ENCODE assay signal across 5 cellular contexts in the genomic region with DNA sequence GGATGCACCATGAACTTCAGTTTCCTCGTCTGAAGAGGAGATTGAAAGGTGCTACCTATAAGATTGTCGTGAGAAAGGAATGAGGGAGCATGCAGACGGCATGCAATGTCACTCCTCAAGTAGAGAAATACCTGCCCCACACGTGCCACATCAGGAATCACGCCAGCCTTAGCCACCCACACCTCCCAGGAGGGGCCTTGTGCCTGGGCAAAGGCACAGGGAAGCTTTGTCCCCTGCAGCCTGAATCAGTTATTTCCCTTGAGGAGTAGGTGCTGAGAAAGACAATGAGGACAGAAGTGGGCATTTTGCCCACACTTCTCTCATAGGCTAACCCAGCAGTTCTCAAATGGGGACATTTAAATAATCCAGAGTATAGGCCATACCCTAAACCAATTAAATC. TPM values are rescaled to one million over a fixed set of nuclear protein-coding genes. Genes with fewer than 3 reads are reported as not detected.
"Had no signal": no experiment of that assay in that cellular context is flagged by ENCODE, and none has a peak within 500 bp of the region (broad histone marks: within the 10 kb centered on the region; RNA-seq: fewer than 3 reads in every experiment).

No MANE protein-coding gene starts in this region.

- H3K27ac Mint-ChIP-seq: HFFc6, IgD-negative memory B cell had no signal

- H3K4me3 Mint-ChIP-seq: HFFc6, IgD-negative memory B cell had no signal

- DNase-seq: GM23248, GOT3, H7, HFFc6 had no signal

- H3K9me3 Mint-ChIP-seq: IgD-negative memory B cell had no signal

RNA-seq across cellular contexts. Expression of a gene that starts 31.0 kb away (rescaled TPM):
- total RNA-seq: GM23248, HFFc6 had no signal
